ENCODE assay signal across 9 cellular contexts in the genomic region with DNA sequence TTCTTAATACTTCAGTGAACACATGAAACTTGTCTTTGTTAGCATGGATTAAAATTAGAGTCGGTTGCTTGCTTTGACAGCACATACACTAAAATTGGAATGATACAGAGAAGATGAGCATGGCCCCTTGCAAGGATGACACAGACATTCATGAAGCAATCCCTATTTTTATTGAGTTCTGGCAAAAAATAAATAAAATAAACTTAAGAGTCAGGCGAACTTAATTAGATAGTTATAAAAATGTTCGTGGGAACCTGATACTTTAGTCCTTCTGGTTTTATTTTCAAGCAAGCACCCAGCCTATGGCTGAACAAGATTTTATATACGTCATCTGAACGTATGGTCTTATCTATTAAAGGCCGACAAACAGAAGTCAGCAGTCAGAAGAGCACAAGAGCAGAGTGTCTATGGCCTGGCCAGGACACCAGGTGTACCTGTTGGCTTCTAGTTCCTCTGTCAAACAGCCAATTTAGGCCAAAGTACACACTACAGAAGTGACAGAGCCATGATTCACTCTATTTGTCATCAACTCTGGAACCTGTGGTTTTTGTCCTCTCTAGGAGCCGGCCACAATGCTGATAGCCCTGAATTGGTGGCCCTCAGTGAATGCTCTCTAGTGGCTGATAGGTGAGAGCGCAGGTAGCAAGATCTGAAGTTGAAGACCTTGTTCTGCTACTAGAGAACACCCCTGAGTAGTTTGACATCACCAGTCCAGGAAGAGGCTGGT.
DNase-seq lines count a peak whose midpoint lies in the region; ATAC-seq and TF ChIP-seq lines count a peak whose summit lies in the region.
"Had no signal": no experiment of that assay in that cellular context is flagged by ENCODE, and none has a peak within 500 bp of the region (broad histone marks: within the 10 kb centered on the region; RNA-seq: fewer than 3 reads in every experiment).

No MANE protein-coding gene starts in this region.

- H3K9me3 ChIP-seq in colonic mucosa (no peaks in the 10 kb centered on the region), gastroesophageal sphincter (no peaks in the 10 kb centered on the region)
- H3K9me3 ChIP-seq: adrenal gland had no signal

- H3K4me1 Mint-ChIP-seq in GM23338, result peaks cover 4% of the 10 kb centered on the region; the same call in 2 of the 3 replicates
- peaks cover 2% of the 10 kb centered on the region for H3K4me1 Mint-ChIP-seq in progenitor cell of endocrine pancreas (ENCODE audit: low read depth)
- no peaks in the 10 kb centered on the region for H3K4me1 Mint-ChIP-seq in activated T-cell treated with anti-CD3 and anti-CD28 coated beads, Interleukin-2, amount 50 U/mL, for 24 hours (ENCODE audit: low read depth)

- no peaks in the 10 kb centered on the region for H3K27me3 ChIP-seq in GM23338 (ENCODE audit: insufficient read depth)
- no peaks in the 10 kb centered on the region for H3K27me3 ChIP-seq in colonic mucosa
- H3K27me3 ChIP-seq in gastroesophageal sphincter, result no peaks in the 10 kb centered on the region
- H3K27me3 ChIP-seq: adrenal gland had no signal

- no peaks in the 10 kb centered on the region for H3K79me2 ChIP-seq in GM23338 (replicated peaks; ENCODE audit: insufficient read depth)

- no peak overlapping the region for H2AFZ ChIP-seq in GM23338

- no peaks in the 10 kb centered on the region for H3F3A ChIP-seq in GM23338 (replicated peaks; ENCODE audit: low read depth)

- TF ChIP-seq CTCF in GM23338 (conservative IDR thresholded peaks at IDR 0.05; ENCODE audit: low read depth in 2 of 2) (peak; percentile 37 to 45; a peak in 2 of 4 replicates), colonic mucosa (IDR thresholded peaks at IDR 0.05) (no peak), progenitor cell of endocrine pancreas (IDR thresholded peaks at IDR 0.05; ENCODE audit: unreplicated experiment) (peak; percentile 28), gastroesophageal sphincter (IDR thresholded peaks at IDR 0.05) (no peak)

- no peak overlapping the region for H3K4me2 ChIP-seq in GM23338

- no peaks in the 10 kb centered on the region for H3K9me2 ChIP-seq in GM23338 (ENCODE audit: insufficient read depth)

- H3K36me3 Mint-ChIP-seq in GM23338 (ENCODE audit: low read depth) (peaks cover 15% of the 10 kb centered on the region; the same call in 2 of the 3 replicates), progenitor cell of endocrine pancreas (ENCODE audit: insufficient read depth) (peaks cover 28% of the 10 kb centered on the region)
- H3K36me3 Mint-ChIP-seq in activated T-cell treated with anti-CD3 and anti-CD28 coated beads, Interleukin-2, amount 50 U/mL, for 24 hours (ENCODE audit: low read depth), result peaks cover 88% of the 10 kb centered on the region

- H4K20me1 ChIP-seq in GM23338 (replicated peaks; ENCODE audit: insufficient read depth), result peaks cover 4% of the 10 kb centered on the region; the same call in 1 of the 2 replicates

- peak; percentile 85 for ATAC-seq in GM23338
- no peak for ATAC-seq in gastroesophageal sphincter

- H3K4me3 ChIP-seq in GM23338 (no peak overlapping the region), colonic mucosa (no peak overlapping the region), gastroesophageal sphincter (no peak overlapping the region)
- H3K4me3 ChIP-seq: adrenal gland had no signal

- no peak for TF ChIP-seq EP300 in gastroesophageal sphincter (IDR thresholded peaks at IDR 0.05)

- H3K9me3 Mint-ChIP-seq in GM23338 (no peaks in the 10 kb centered on the region), progenitor cell of endocrine pancreas (ENCODE audit: low read depth) (no peaks in the 10 kb centered on the region)
- H3K9me3 Mint-ChIP-seq in activated T-cell treated with anti-CD3 and anti-CD28 coated beads, Interleukin-2, amount 50 U/mL, for 24 hours, result no peaks in the 10 kb centered on the region

- WGBS in gastroesophageal sphincter (ENCODE audit: low coverage in 1 of 2), 2 donors, result 84 to 91% methylated on average over 8 of the region's 8 CpGs

- intact Hi-C loops in colonic mucosa (cut with DNase I), result no loop called here

- H3K4me1 ChIP-seq in GM23338 (ENCODE audit: insufficient read depth) (no peaks in the 10 kb centered on the region), colonic mucosa (no peaks in the 10 kb centered on the region), gastroesophageal sphincter (no peaks in the 10 kb centered on the region)
- H3K4me1 ChIP-seq: adrenal gland had no signal

- H3K4me3 Mint-ChIP-seq in GM23338 (no peak overlapping the region), progenitor cell of endocrine pancreas (ENCODE audit: low read depth) (no peak overlapping the region)
- no peak overlapping the region for H3K4me3 Mint-ChIP-seq in activated T-cell treated with anti-CD3 and anti-CD28 coated beads, Interleukin-2, amount 50 U/mL, for 24 hours

- H3K9ac ChIP-seq in colonic mucosa (ENCODE audit: low read depth in 2 of 2, low read length in 2 of 2), result no peak overlapping the region

- H3K36me3 ChIP-seq in GM23338 (ENCODE audit: insufficient read depth) (no peaks in the 10 kb centered on the region), colonic mucosa (no peaks in the 10 kb centered on the region), gastroesophageal sphincter (peaks cover 3 to 88% of the 10 kb centered on the region in 2 donors)

- no peak overlapping the region for H3K27ac ChIP-seq in GM23338 (ENCODE audit: low read depth)
- peak overlapping the region; percentile 16 for H3K27ac ChIP-seq in colonic mucosa
- no peak overlapping the region for H3K27ac ChIP-seq in gastroesophageal sphincter
- H3K27ac ChIP-seq: adrenal gland had no signal

- TF ChIP-seq POLR2A in gastroesophageal sphincter (IDR thresholded peaks at IDR 0.05), result no peak

- DNase-seq in GM23338 (ENCODE audit: low spot score) (peak; percentile 60), NCI-H460 (ENCODE audit: extremely low read depth, low read depth) (peak; percentile 14), colonic mucosa (peak; percentile 23), progenitor cell of endocrine pancreas (ENCODE audit: low spot score, unreplicated experiment) (no peak), DMS 273 treated with DMSO at 0.1 percent for 48 hours (lab: John Stamatoyannopoulos, UW) (no peak)
- DNase-seq in activated T-cell treated with anti-CD3 and anti-CD28 coated beads, Interleukin-2, amount 50 U/mL, for 24 hours, result no peak
- DNase-seq: stimulated activated CD4-positive, alpha-beta T cell treated with anti-CD3 and anti-CD28 coated beads, Interleukin-15, amount 100 ng/mL, for 24 hours had no signal

- H3K27ac Mint-ChIP-seq in GM23338, result no peak overlapping the region
- H3K27ac Mint-ChIP-seq in progenitor cell of endocrine pancreas, result no peak overlapping the region
- no peak overlapping the region for H3K27ac Mint-ChIP-seq in activated T-cell treated with anti-CD3 and anti-CD28 coated beads, Interleukin-2, amount 50 U/mL, for 24 hours

- H3K27me3 Mint-ChIP-seq in GM23338 (ENCODE audit: insufficient read depth, low read depth, poor library complexity), result peaks cover 4% of the 10 kb centered on the region
- H3K27me3 Mint-ChIP-seq in progenitor cell of endocrine pancreas, result no peaks in the 10 kb centered on the region
- H3K27me3 Mint-ChIP-seq in activated T-cell treated with anti-CD3 and anti-CD28 coated beads, Interleukin-2, amount 50 U/mL, for 24 hours, result no peaks in the 10 kb centered on the region

TF ChIP-seq in GM23338, 12 proteins besides CTCF, POLR2A, EP300 and RAD21:
- TF ChIP-seq, protein P1, sequence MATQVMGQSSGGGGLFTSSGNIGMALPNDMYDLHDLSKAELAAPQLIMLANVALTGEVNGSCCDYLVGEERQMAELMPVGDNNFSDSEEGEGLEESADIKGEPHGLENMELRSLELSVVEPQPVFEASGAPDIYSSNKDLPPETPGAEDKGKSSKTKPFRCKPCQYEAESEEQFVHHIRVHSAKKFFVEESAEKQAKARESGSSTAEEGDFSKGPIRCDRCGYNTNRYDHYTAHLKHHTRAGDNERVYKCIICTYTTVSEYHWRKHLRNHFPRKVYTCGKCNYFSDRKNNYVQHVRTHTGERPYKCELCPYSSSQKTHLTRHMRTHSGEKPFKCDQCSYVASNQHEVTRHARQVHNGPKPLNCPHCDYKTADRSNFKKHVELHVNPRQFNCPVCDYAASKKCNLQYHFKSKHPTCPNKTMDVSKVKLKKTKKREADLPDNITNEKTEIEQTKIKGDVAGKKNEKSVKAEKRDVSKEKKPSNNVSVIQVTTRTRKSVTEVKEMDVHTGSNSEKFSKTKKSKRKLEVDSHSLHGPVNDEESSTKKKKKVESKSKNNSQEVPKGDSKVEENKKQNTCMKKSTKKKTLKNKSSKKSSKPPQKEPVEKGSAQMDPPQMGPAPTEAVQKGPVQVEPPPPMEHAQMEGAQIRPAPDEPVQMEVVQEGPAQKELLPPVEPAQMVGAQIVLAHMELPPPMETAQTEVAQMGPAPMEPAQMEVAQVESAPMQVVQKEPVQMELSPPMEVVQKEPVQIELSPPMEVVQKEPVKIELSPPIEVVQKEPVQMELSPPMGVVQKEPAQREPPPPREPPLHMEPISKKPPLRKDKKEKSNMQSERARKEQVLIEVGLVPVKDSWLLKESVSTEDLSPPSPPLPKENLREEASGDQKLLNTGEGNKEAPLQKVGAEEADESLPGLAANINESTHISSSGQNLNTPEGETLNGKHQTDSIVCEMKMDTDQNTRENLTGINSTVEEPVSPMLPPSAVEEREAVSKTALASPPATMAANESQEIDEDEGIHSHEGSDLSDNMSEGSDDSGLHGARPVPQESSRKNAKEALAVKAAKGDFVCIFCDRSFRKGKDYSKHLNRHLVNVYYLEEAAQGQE (IDR thresholded peaks at IDR 0.05; ENCODE audit: unreplicated experiment), result no peak
- TF ChIP-seq POLR2AphosphoS5 (IDR thresholded peaks at IDR 0.05; ENCODE audit: low read depth) (no peak), STAT1 (IDR thresholded peaks at IDR 0.05; ENCODE audit: unreplicated experiment) (no peak), ZNF331 (CRISPR knock-in tag; IDR thresholded peaks at IDR 0.05; ENCODE audit: low read depth) (no peak), JUNB (IDR thresholded peaks at IDR 0.05; ENCODE audit: unreplicated experiment) (no peak), CREB1 (CRISPR knock-in tag; IDR thresholded peaks at IDR 0.05; ENCODE audit: low read depth) (no peak), NANOG (IDR thresholded peaks at IDR 0.05; ENCODE audit: borderline replicate concordance) (no peak), ZNF114 (CRISPR knock-in tag; IDR thresholded peaks at IDR 0.05) (no peak)
- TF ChIP-seq, protein P2, sequence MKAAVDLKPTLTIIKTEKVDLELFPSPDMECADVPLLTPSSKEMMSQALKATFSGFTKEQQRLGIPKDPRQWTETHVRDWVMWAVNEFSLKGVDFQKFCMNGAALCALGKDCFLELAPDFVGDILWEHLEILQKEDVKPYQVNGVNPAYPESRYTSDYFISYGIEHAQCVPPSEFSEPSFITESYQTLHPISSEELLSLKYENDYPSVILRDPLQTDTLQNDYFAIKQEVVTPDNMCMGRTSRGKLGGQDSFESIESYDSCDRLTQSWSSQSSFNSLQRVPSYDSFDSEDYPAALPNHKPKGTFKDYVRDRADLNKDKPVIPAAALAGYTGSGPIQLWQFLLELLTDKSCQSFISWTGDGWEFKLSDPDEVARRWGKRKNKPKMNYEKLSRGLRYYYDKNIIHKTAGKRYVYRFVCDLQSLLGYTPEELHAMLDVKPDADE (IDR thresholded peaks at IDR 0.05), result no peak
TF ChIP-seq in GM23338: peak in this region for 0.

Comparison
In these comparisons a context has a peak if more than half of its experiments do, and no peak if none do; other contexts are left out.
1. DNase-seq: peak in GM23338 (single experiment), NCI-H460 (single experiment) and colonic mucosa (single experiment); none in progenitor cell of endocrine pancreas (single experiment), DMS 273 treated with DMSO at 0.1 percent for 48 hours (single experiment) and activated T-cell treated with anti-CD3 and anti-CD28 coated beads, Interleukin-2, amount 50 U/mL, for 24 hours (single experiment).
2. CTCF ChIP-seq: peak in GM23338 (2 of 2) and progenitor cell of endocrine pancreas (single experiment); none in colonic mucosa (single experiment) and gastroesophageal sphincter (0 of 4).